12 cellular contexts compared by ENCODE assay signal in genomic region chr22:37331034-37331428, GRCh38. TPM values are rescaled to one million over a fixed set of nuclear protein-coding genes. Genes with fewer than 3 reads are reported as not detected.
A peak's percentile ranks its signal among the peaks of the same experiment; 100 is the strongest.
DNase-seq lines count a peak whose midpoint lies in the region.
"Had no signal": no experiment of that assay in that cellular context is flagged by ENCODE, and none has a peak within 500 bp of the region (broad histone marks: within the 10 kb centered on the region; RNA-seq: fewer than 3 reads in every experiment).

No MANE protein-coding gene starts in this region.

- H3K9me3 Mint-ChIP-seq in immature natural killer cell = no peaks in the 10 kb centered on the region
- H3K9me3 Mint-ChIP-seq: central memory CD8-positive, alpha-beta T cell had no signal

- no peak overlapping the region for H3K4me3 Mint-ChIP-seq in immature natural killer cell
- H3K4me3 Mint-ChIP-seq: central memory CD8-positive, alpha-beta T cell had no signal

- peaks cover 20 to 36% (median 29%) of the 10 kb centered on the region in 3 donors for H3K27me3 Mint-ChIP-seq in immature natural killer cell (ENCODE audit: low read depth in 3 of 3)

- DNase-seq in Ammon's horn (ENCODE audit: low spot score) (peak; percentile 23), M059J (ENCODE audit: low read depth) (peak; percentile 42), astrocyte of the hippocampus (ENCODE audit: low read depth, low spot score) (peak; percentile 82), kidney tubule cell (ENCODE audit: low spot score) (peak; percentile 65), immature natural killer cell (no peak), MV-4-11 (lab: John Stamatoyannopoulos, UW) (no peak), NCI-H1105 treated with DMSO at 0.1 percent for 48 hours (lab: John Stamatoyannopoulos, UW) (no peak)
- no peak for DNase-seq in activated effector memory CD4-positive, alpha-beta T cell treated with anti-CD3 and anti-CD28 coated beads, Interleukin-2, amount 50 U/mL, for 16 hours
- DNase-seq: foreskin melanocyte, NCI-H2029 treated with DMSO at 0.1 percent for 48 hours had no signal

- H3K27ac Mint-ChIP-seq in immature natural killer cell = no peak overlapping the region
- H3K27ac Mint-ChIP-seq: progenitor cell of endocrine pancreas had no signal

- no peaks in the 10 kb centered on the region for H3K36me3 Mint-ChIP-seq in immature natural killer cell

- H3K4me1 Mint-ChIP-seq in immature natural killer cell = peaks cover 5 to 6% of the 10 kb centered on the region in 2 donors

RNA-seq across cellular contexts. Expression of gene CYTH4, which starts 48.7 kb away (rescaled TPM):
- total RNA-seq in M059J (2014; rRNA removed; shearing (Covaris generic)) = 0.25 and 0.27 TPM in 2 replicates
- polyA plus RNA-seq in immature natural killer cell = 10 to 100 TPM; 42.5 to 95.4 (median 54.1) TPM
- total RNA-seq: progenitor cell of endocrine pancreas had no signal

Comparison
In these comparisons a context has a peak if more than half of its experiments do, and no peak if none do; other contexts are left out.
1. DNase-seq: peak in Ammon's horn (single experiment), M059J (single experiment), astrocyte of the hippocampus (single experiment) and kidney tubule cell (single experiment); none in immature natural killer cell (0 of 3), MV-4-11 (single experiment), activated effector memory CD4-positive, alpha-beta T cell treated with anti-CD3 and anti-CD28 coated beads, Interleukin-2, amount 50 U/mL, for 16 hours (single experiment) and NCI-H1105 treated with DMSO at 0.1 percent for 48 hours (single experiment).